In the genomic region with DNA sequence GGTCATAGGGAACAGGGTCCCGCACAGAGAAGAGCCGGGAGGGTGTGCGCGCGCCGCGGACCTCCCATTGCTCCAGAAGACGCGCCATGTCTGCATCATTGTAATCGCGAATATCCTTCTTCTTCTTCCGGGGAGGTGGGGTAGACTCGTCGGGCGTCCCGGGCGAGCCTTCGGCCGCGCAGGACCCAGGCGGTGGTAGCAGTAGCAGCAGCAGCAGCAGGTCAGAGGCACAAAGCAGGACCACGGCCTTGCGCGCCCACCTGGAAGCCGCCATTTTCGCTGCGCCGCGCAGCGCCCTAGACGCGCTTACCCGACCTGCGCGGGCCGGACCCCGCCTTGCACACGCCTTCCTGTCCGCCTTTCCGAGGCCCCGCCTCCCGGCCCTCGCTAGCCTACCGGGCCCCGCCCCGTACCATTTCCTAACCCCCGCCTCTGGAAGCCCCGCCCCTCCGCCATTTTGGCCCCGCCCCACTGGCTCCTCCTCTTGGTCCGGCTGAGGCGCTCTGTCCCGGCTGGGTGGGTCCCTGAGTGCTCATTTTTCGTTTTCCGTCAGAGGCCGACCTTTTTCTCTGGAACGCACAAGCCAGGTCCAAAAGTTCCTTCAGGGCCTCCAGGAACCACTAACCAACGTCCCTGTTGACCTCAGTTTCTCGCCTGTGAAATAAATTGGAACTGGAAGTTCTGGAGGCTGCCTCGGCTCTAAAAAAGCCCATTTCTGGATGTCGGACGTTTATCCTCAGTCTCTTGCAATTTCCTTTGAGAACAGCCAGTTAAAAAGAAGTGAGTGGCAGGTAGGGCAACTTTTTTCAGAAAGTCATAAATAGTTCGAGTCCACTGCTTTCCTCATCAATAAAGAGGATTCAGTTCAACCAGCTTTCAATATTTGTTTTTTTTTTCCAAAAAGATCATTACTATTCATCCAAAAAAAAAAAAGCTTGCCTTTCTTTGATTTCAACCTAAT, we compare ENCODE assay signal across 8 cellular contexts. TPM values are rescaled to one million over a fixed set of nuclear protein-coding genes. Genes with fewer than 3 reads are reported as not detected.
DNase-seq lines count a peak whose midpoint lies in the region; ATAC-seq and TF ChIP-seq lines count a peak whose summit lies in the region.

Gene MESD, minus strand, starts transcription at position 302 of the 961 bp plus-strand sequence. Its CDS starts 28 bp downstream, at position 274.

- H3K36me3 Mint-ChIP-seq in activated T-helper 2 cell treated with anti-CD3 and anti-CD28 coated beads, Interferon-gamma antibody, Interleukin-2, Interleukin-4, amounts not matched to agents 10 μg/mL and 5 μg/mL and 100 μg/mL, durations not matched to agents 14 hours and 24 hours and 36 hours (ENCODE audit: low read depth): peaks cover 29% of the 10 kb centered on the region
- H3K36me3 Mint-ChIP-seq in natural killer cell: no peaks in the 10 kb centered on the region

- peak within 1 kb of the TSS; percentile 87 for H2AFZ ChIP-seq in Loucy (ENCODE audit: low read length)

- H3K27ac ChIP-seq in RWPE2 (ENCODE audit: poor library complexity, severe bottlenecking): peak within 1 kb of the TSS; percentile 50

- no peaks in the 10 kb centered on the region for H3F3A ChIP-seq in Loucy (ENCODE audit: low read depth)

- intact Hi-C loops in activated T-helper 2 cell treated with anti-CD3 and anti-CD28 coated beads, Interferon-gamma antibody, Interleukin-2, Interleukin-4, amounts not matched to agents 10 μg/mL and 5 μg/mL and 100 μg/mL, durations not matched to agents 14 hours and 24 hours and 36 hours (cut with micrococcal nuclease): loop anchor here (5.0 kb wide), 3 partner anchors 33 to 1058 kb away; partner anchors contain the start of genes ABHD17C and MEX3B
- intact Hi-C loops in natural killer cell (cut with micrococcal nuclease): loop anchor here (1.0 kb wide), 1 partner anchor 11 kb away; the partner anchor contains the start of gene TLNRD1

- H3K27me3 ChIP-seq in H7 (ENCODE audit: control insufficient read depth, insufficient read depth, low read length) (no peaks in the 10 kb centered on the region), Loucy (ENCODE audit: insufficient read depth, low read length, poor library complexity, severe bottlenecking) (no peaks in the 10 kb centered on the region), RWPE2 (ENCODE audit: insufficient read depth, poor library complexity, severe bottlenecking) (no peaks in the 10 kb centered on the region)

- H3K9ac ChIP-seq in Loucy (ENCODE audit: low read depth, low read length, poor library complexity, severe bottlenecking): peak within 1 kb of the TSS; percentile 93

- no peaks in the 10 kb centered on the region for H3K9me3 ChIP-seq in Loucy (ENCODE audit: insufficient read depth, low read depth, low read length)
- H3K9me3 ChIP-seq in RWPE2 (ENCODE audit: severe bottlenecking): no peaks in the 10 kb centered on the region

- H3K9me2 ChIP-seq in Loucy (replicated peaks; ENCODE audit: low read depth, low read length): no peaks in the 10 kb centered on the region

- H3K4me3 Mint-ChIP-seq in activated T-helper 2 cell treated with anti-CD3 and anti-CD28 coated beads, Interferon-gamma antibody, Interleukin-2, Interleukin-4, amounts not matched to agents 10 μg/mL and 5 μg/mL and 100 μg/mL, durations not matched to agents 14 hours and 24 hours and 36 hours (ENCODE audit: low read depth): peak within 1 kb of the TSS; percentile 97
- peak within 1 kb of the TSS; percentile 95 for H3K4me3 Mint-ChIP-seq in natural killer cell

- H3K4me1 Mint-ChIP-seq in activated T-helper 2 cell treated with anti-CD3 and anti-CD28 coated beads, Interferon-gamma antibody, Interleukin-2, Interleukin-4, amounts not matched to agents 10 μg/mL and 5 μg/mL and 100 μg/mL, durations not matched to agents 14 hours and 24 hours and 36 hours (ENCODE audit: low read depth): peaks cover 50% of the 10 kb centered on the region
- H3K4me1 Mint-ChIP-seq in natural killer cell: peaks cover 39 to 44% of the 10 kb centered on the region in 2 donors

- H3K4me3 ChIP-seq in H7 (ENCODE audit: insufficient read depth, low read depth, low read length): peak within 1 kb of the TSS; percentile 89
- H3K4me3 ChIP-seq in Loucy (ENCODE audit: low read length, poor library complexity, severe bottlenecking): peak within 1 kb of the TSS; percentile 96
- peak within 1 kb of the TSS; percentile 98 for H3K4me3 ChIP-seq in RWPE2 (ENCODE audit: severe bottlenecking)
- peak within 1 kb of the TSS; percentile 94 for H3K4me3 ChIP-seq in fibroblast of mammary gland (ENCODE audit: control insufficient read depth, low read depth, low read length)

- peak within 1 kb of the TSS; percentile 91 for H3K4me2 ChIP-seq in Loucy (ENCODE audit: low read depth, low read length, poor library complexity, severe bottlenecking)

- ATAC-seq in RWPE2 (ENCODE audit: low read depth) (peak; percentile 94), natural killer cell (peak; percentile 99 to 100 (median 100))

- peak within 1 kb of the TSS; percentile 92 for H3K27ac Mint-ChIP-seq in activated T-helper 2 cell treated with anti-CD3 and anti-CD28 coated beads, Interferon-gamma antibody, Interleukin-2, Interleukin-4, amounts not matched to agents 10 μg/mL and 5 μg/mL and 100 μg/mL, durations not matched to agents 14 hours and 24 hours and 36 hours
- peak within 1 kb of the TSS; percentile 94 to 95 for H3K27ac Mint-ChIP-seq in natural killer cell

- DNase-seq in ELR (ENCODE audit: low read depth) (peak; percentile 95), H7 (peak; percentile 99), RWPE2 (ENCODE audit: low spot score) (peak; percentile 99), fibroblast of mammary gland (ENCODE audit: low read depth) (peak; percentile 92), natural killer cell (peak; percentile 93)
- peak; percentile 92 for DNase-seq in activated T-helper 2 cell treated with anti-CD3 and anti-CD28 coated beads, Interferon-gamma antibody, Interleukin-2, Interleukin-4, amounts not matched to agents 10 μg/mL and 5 μg/mL and 100 μg/mL, durations not matched to agents 14 hours and 24 hours and 36 hours (ENCODE audit: low spot score)
- DNase-seq in stimulated activated naive CD4-positive, alpha-beta T cell (lab: John Stamatoyannopoulos, UW): peak; percentile 86 to 95 (median 93)

- peaks cover 42% of the 10 kb centered on the region for H3K4me1 ChIP-seq in Loucy (ENCODE audit: insufficient read depth, low read length, poor library complexity, severe bottlenecking)
- H3K4me1 ChIP-seq in RWPE2 (ENCODE audit: insufficient read depth, poor library complexity, severe bottlenecking): peaks cover 22% of the 10 kb centered on the region

- peaks cover 32% of the 10 kb centered on the region for H4K20me1 ChIP-seq in Loucy (ENCODE audit: insufficient read depth, low read length, poor library complexity, severe bottlenecking)

- TF ChIP-seq CTCF in Loucy (conservative IDR thresholded peaks at IDR 0.05; ENCODE audit: low read length) (no peak), RWPE2 (IDR thresholded peaks at IDR 0.05; ENCODE audit: poor library complexity, severe bottlenecking) (no peak), fibroblast of mammary gland (conservative IDR thresholded peaks at IDR 0.05; ENCODE audit: control insufficient read depth, insufficient read depth, low read depth, low read length) (no peak), natural killer cell (IDR thresholded peaks at IDR 0.05) (no peak)

- peaks cover 48% of the 10 kb centered on the region for H3K79me2 ChIP-seq in Loucy (ENCODE audit: insufficient read depth, low read length)

- no peaks in the 10 kb centered on the region for H3K36me3 ChIP-seq in H7 (replicated peaks; ENCODE audit: control insufficient read depth, insufficient read depth, low read length)
- H3K36me3 ChIP-seq in Loucy (ENCODE audit: insufficient read depth, low read length): no peaks in the 10 kb centered on the region
- H3K36me3 ChIP-seq in RWPE2 (ENCODE audit: low read depth): peaks cover 19% of the 10 kb centered on the region

- no peaks in the 10 kb centered on the region for H3K9me3 Mint-ChIP-seq in activated T-helper 2 cell treated with anti-CD3 and anti-CD28 coated beads, Interferon-gamma antibody, Interleukin-2, Interleukin-4, amounts not matched to agents 10 μg/mL and 5 μg/mL and 100 μg/mL, durations not matched to agents 14 hours and 24 hours and 36 hours
- no peaks in the 10 kb centered on the region for H3K9me3 Mint-ChIP-seq in natural killer cell

- H3K27me3 Mint-ChIP-seq in activated T-helper 2 cell treated with anti-CD3 and anti-CD28 coated beads, Interferon-gamma antibody, Interleukin-2, Interleukin-4, amounts not matched to agents 10 μg/mL and 5 μg/mL and 100 μg/mL, durations not matched to agents 14 hours and 24 hours and 36 hours (ENCODE audit: low read depth): no peaks in the 10 kb centered on the region
- H3K27me3 Mint-ChIP-seq in natural killer cell (ENCODE audit: low read depth in 2 of 2): no peaks in the 10 kb centered on the region

RNA-seq across cellular contexts. Expression of gene MESD, which starts in this region (rescaled TPM):
- 16.8 and 24.0 TPM in 2 replicates for total RNA-seq in H7 (2014; rRNA removed; shearing (Covaris generic))
- 27.0 and 28.6 TPM in 2 replicates for total RNA-seq in activated T-helper 2 cell treated with anti-CD3 and anti-CD28 coated beads, Interferon-gamma antibody, Interleukin-2, Interleukin-4, amounts not matched to agents 10 μg/mL and 5 μg/mL and 100 μg/mL, durations not matched to agents 14 hours and 24 hours and 36 hours
- total RNA-seq in natural killer cell: 10 to 100 TPM; 14.7 to 26.0 (median 24.5) TPM

Comparison
In these comparisons a context has a peak if more than half of its experiments do, and no peak if none do; other contexts are left out.
1. Peak in every context shown above with its lines: DNase-seq, ATAC-seq, H3K4me3 ChIP-seq and H3K27ac ChIP-seq.